Comparison of ENCODE assay signal across 22 cellular contexts in genomic region chr1:207315435-207315834, GRCh38. TPM values are rescaled to one million over a fixed set of nuclear protein-coding genes. Genes with fewer than 3 reads are reported as not detected.
DNase-seq lines count a peak whose midpoint lies in the region; ATAC-seq, FAIRE-seq and TF ChIP-seq lines count a peak whose summit lies in the region.
"Had no signal": no experiment of that assay in that cellular context is flagged by ENCODE, and none has a peak within 500 bp of the region (broad histone marks: within the 10 kb centered on the region; RNA-seq: fewer than 3 reads in every experiment).

No MANE protein-coding gene starts in this region.

- H3K4me1 Mint-ChIP-seq in MCF 10A (ENCODE audit: insufficient read depth, unreplicated experiment), result peaks cover 26% of the 10 kb centered on the region

- intact Hi-C loops in HepG2 (cut with micrococcal nuclease; ENCODE audit: unreplicated experiment), result no loop called here
- intact Hi-C loops in right lobe of liver (cut with DNase I), result no loop called here
- intact Hi-C loops in GM12878 (cut with micrococcal nuclease; ENCODE audit: unreplicated experiment), result no loop called here
- intact Hi-C loops in mucosa of descending colon (cut with DNase I, micrococcal nuclease), result no loop called here
- intact Hi-C loops in MCF 10A (cut with micrococcal nuclease), result no loop called here

- TF ChIP-seq RAD21 in HepG2 (CRISPR knock-in tag; IDR thresholded peaks at IDR 0.05), result no peak
- TF ChIP-seq RAD21 in GM12878 (IDR thresholded peaks at IDR 0.05; ENCODE audit: insufficient read depth, low read depth, low read length), result no peak

- no peak for FAIRE-seq in HepG2 (lab: Jason Lieb, UNC)
- FAIRE-seq in GM12878 (lab: Jason Lieb, UNC), result no peak
- FAIRE-seq: RCC 7860 had no signal

- no peak overlapping the region for H4K91ac ChIP-seq in neuronal stem cell (ENCODE audit: low read depth, low read length, poor library complexity)

- TF ChIP-seq EP300 in HepG2 (IDR thresholded peaks at IDR 0.05; ENCODE audit: low read depth in 2 of 2, low read length in 2 of 2), result no peak
- TF ChIP-seq EP300 in HepG2 (CRISPR knock-in tag; IDR thresholded peaks at IDR 0.05; ENCODE audit: borderline replicate concordance), result no peak
- TF ChIP-seq EP300 in GM12878 (IDR thresholded peaks at IDR 0.05; ENCODE audit: borderline replicate concordance in 1 of 2, control insufficient read depth in 1 of 2, low read depth in 2 of 2, low read length in 2 of 2), result no peak

- no peak overlapping the region for H3K27ac Mint-ChIP-seq in MCF 10A (ENCODE audit: low read depth, unreplicated experiment)
- H3K27ac Mint-ChIP-seq: HFFc6 had no signal

- H3K27me3 ChIP-seq in HepG2 (ENCODE audit: control insufficient read depth in 1 of 2, insufficient read depth in 2 of 2, low read length in 2 of 2), result no peaks in the 10 kb centered on the region; a peak in 1 of 5 replicates
- H3K27me3 ChIP-seq in right lobe of liver, result no peaks in the 10 kb centered on the region
- no peaks in the 10 kb centered on the region for H3K27me3 ChIP-seq in GM12878 (replicated peaks in 1 of 2; ENCODE audit: control insufficient read depth in 2 of 2, insufficient read depth in 2 of 2, low read length in 1 of 2)
- peaks cover 0 to 21% (median 0%) of the 10 kb centered on the region in 3 experiments for H3K27me3 ChIP-seq in neuronal stem cell (ENCODE audit: control insufficient read depth in 3 of 3, insufficient read depth in 3 of 3, low read depth in 1 of 3, low read length in 3 of 3)
- H3K27me3 ChIP-seq: SJCRH30 had no signal

- H3K4ac ChIP-seq in neuronal stem cell (ENCODE audit: low read length), result peak overlapping the region; percentile 60

- H2AFZ ChIP-seq in HepG2 (ENCODE audit: low read length) (no peak overlapping the region), GM12878 (ENCODE audit: control insufficient read depth, low read depth, low read length) (no peak overlapping the region), neuronal stem cell (ENCODE audit: low read length) (no peak overlapping the region)

- H3K9ac ChIP-seq in HepG2 (ENCODE audit: insufficient read depth, low read depth, low read length) (no peak overlapping the region), GM12878 (ENCODE audit: control insufficient read depth, insufficient read depth, low read length) (no peak overlapping the region), neuronal stem cell (ENCODE audit: low read depth, low read length, poor library complexity) (peak overlapping the region; percentile 68)
- H3K9ac ChIP-seq: KMS-11 had no signal

- BruUV-seq in HepG2 (replicated peaks; lab: Mats Ljungman, UMichigan) (no TSS peak), GM12878 (replicated peaks; lab: Mats Ljungman, UMichigan) (no TSS peak), MCF 10A (replicated peaks; lab: Mats Ljungman, UMichigan) (no TSS peak)

- H2BK120ac ChIP-seq in neuronal stem cell (ENCODE audit: low read depth, low read length), result no peak overlapping the region

- H3K79me2 ChIP-seq in HepG2 (ENCODE audit: insufficient read depth, low read length) (no peaks in the 10 kb centered on the region), GM12878 (ENCODE audit: control insufficient read depth, insufficient read depth, low read length) (no peaks in the 10 kb centered on the region)

- H3K23ac ChIP-seq in neuronal stem cell (ENCODE audit: low read depth, low read length, poor library complexity), result peak overlapping the region; percentile 68

- no peaks in the 10 kb centered on the region for H3K9me3 ChIP-seq in HepG2 (ENCODE audit: low read length)
- no peaks in the 10 kb centered on the region for H3K9me3 ChIP-seq in right lobe of liver
- no peaks in the 10 kb centered on the region for H3K9me3 ChIP-seq in GM12878 (replicated peaks; ENCODE audit: control insufficient read depth, insufficient read depth, low read length)
- peaks cover 0 to 2% of the 10 kb centered on the region in 2 donors for H3K9me3 ChIP-seq in neuronal stem cell (replicated peaks in 1 of 2; ENCODE audit: control insufficient read depth in 2 of 2, insufficient read depth in 1 of 2, low read depth in 1 of 2, low read length in 2 of 2)
- no peaks in the 10 kb centered on the region for H3K9me3 ChIP-seq in mucosa of descending colon
- H3K9me3 ChIP-seq: SJCRH30 had no signal

- no peaks in the 10 kb centered on the region for H3K4me1 ChIP-seq in HepG2 (ENCODE audit: insufficient read depth, low read length)
- no peaks in the 10 kb centered on the region for H3K4me1 ChIP-seq in right lobe of liver
- H3K4me1 ChIP-seq in GM12878 (ENCODE audit: control insufficient read depth, insufficient read depth, low read length), result no peaks in the 10 kb centered on the region
- no peaks in the 10 kb centered on the region for H3K4me1 ChIP-seq in neuronal stem cell (ENCODE audit: control insufficient read depth in 2 of 2, insufficient read depth in 1 of 2, low read depth in 1 of 2, low read length in 2 of 2)
- peaks cover 4% of the 10 kb centered on the region for H3K4me1 ChIP-seq in mucosa of descending colon (ENCODE audit: low read depth)

- H2BK5ac ChIP-seq in neuronal stem cell (ENCODE audit: low read length), result no peak overlapping the region

- no peak overlapping the region for H2BK15ac ChIP-seq in neuronal stem cell (ENCODE audit: low read length)

- H3K4me2 ChIP-seq in HepG2 (ENCODE audit: low read depth, low read length) (no peak overlapping the region), GM12878 (ENCODE audit: control insufficient read depth, insufficient read depth) (no peak overlapping the region), neuronal stem cell (ENCODE audit: insufficient read depth, low read length, poor library complexity, severe bottlenecking) (no peak overlapping the region)
- H3K4me2 ChIP-seq: KMS-11 had no signal

- no peak for ATAC-seq in HepG2
- ATAC-seq in right lobe of liver, result no peak
- no peak for ATAC-seq in GM12878
- no peak for ATAC-seq in mucosa of descending colon

- CTCF ChIA-PET in HepG2 (lab: Yijun Ruan, JAX; ENCODE audit: low intra/inter-chr PET ratio, low total read pairs) (no interaction called here), GM12878 (lab: Yijun Ruan, JAX) (no interaction called here), MCF 10A (lab: Yijun Ruan, JAX) (interaction anchor here (1.5 to 1.9 kb wide), 2 partner anchors 71 to 89 kb away, joined by 4 to 5 read pairs; no protein-coding TSS in a partner anchor)

- SMC1A ChIA-PET in GM12878 (lab: Charles Lee; ENCODE audit: uncharacterized antibody, unreplicated experiment), result no interaction called here

- H4K20me1 ChIP-seq in HepG2 (ENCODE audit: insufficient read depth, low read length) (no peaks in the 10 kb centered on the region), GM12878 (ENCODE audit: control insufficient read depth, insufficient read depth) (no peaks in the 10 kb centered on the region)

- TF ChIP-seq CTCF in HepG2 (CRISPR knock-in tag; IDR thresholded peaks at IDR 0.05), result no peak
- TF ChIP-seq CTCF in right lobe of liver (IDR thresholded peaks at IDR 0.05), result no peak
- TF ChIP-seq CTCF in GM12878 (IDR thresholded peaks at IDR 0.05 in 2 of 3, conservative IDR thresholded peaks at IDR 0.05 in 1 of 3; ENCODE audit: control insufficient read depth in 2 of 3, extremely low read depth in 1 of 3, insufficient read depth in 1 of 3, low read depth in 3 of 3, low read length in 3 of 3), result no peak
- no peak for TF ChIP-seq CTCF in mucosa of descending colon (IDR thresholded peaks at IDR 0.05)
- no peak for TF ChIP-seq CTCF in MCF 10A (IDR thresholded peaks at IDR 0.05; ENCODE audit: unreplicated experiment)

- H3K27ac ChIP-seq in HepG2 (ENCODE audit: extremely low read length, insufficient read depth, low read length) (no peak overlapping the region), right lobe of liver (no peak overlapping the region), GM12878 (ENCODE audit: control insufficient read depth, insufficient read depth) (no peak overlapping the region), neuronal stem cell (replicated peaks; ENCODE audit: low read length) (no peak overlapping the region)
- H3K27ac ChIP-seq: KMS-11, SJCRH30 had no signal

- no peaks in the 10 kb centered on the region for H3K9me3 Mint-ChIP-seq in MCF 10A (ENCODE audit: unreplicated experiment)
- H3K9me3 Mint-ChIP-seq: HFFc6 had no signal

- H3K4me3 ChIP-seq in HepG2 (replicated peaks in 1 of 3; ENCODE audit: insufficient read depth in 1 of 3, low read depth in 2 of 3, low read length in 3 of 3) (no peak overlapping the region), right lobe of liver (no peak overlapping the region), GM12878 (no peak overlapping the region), neuronal stem cell (ENCODE audit: low read length in 2 of 2) (peak overlapping the region in 1 of 2 donors; percentile 12), mucosa of descending colon (no peak overlapping the region)
- H3K4me3 ChIP-seq: SJCRH30 had no signal

- H2AK5ac ChIP-seq in neuronal stem cell (ENCODE audit: low read depth, low read length), result no peak overlapping the region

- no peak for TF ChIP-seq POLR2A in HepG2 (IDR thresholded peaks at IDR 0.05; ENCODE audit: insufficient read depth in 1 of 2, low read depth in 2 of 2, low read length in 2 of 2)
- TF ChIP-seq POLR2A in right lobe of liver (IDR thresholded peaks at IDR 0.05), result no peak
- no peak for TF ChIP-seq POLR2A in GM12878 (IDR thresholded peaks at IDR 0.05; ENCODE audit: low read depth, low read length)

- POLR2A ChIA-PET in HepG2 (lab: Yijun Ruan, JAX) (no interaction called here), GM12878 (lab: Charles Lee) (no interaction called here), MCF 10A (lab: Yijun Ruan, JAX) (interaction anchor here (0.8 to 1.9 kb wide), 5 partner anchors 11 to 284 kb away, joined by 3 to 9 read pairs (median 4); no protein-coding TSS in a partner anchor)

- RAD21 ChIA-PET in GM12878 (lab: Charles Lee; ENCODE audit: unreplicated experiment), result no interaction called here

- H3K36me3 ChIP-seq in HepG2 (replicated peaks in 1 of 2; ENCODE audit: control insufficient read depth in 1 of 2, insufficient read depth in 2 of 2, low read length in 2 of 2) (no peaks in the 10 kb centered on the region), right lobe of liver (no peaks in the 10 kb centered on the region), GM12878 (ENCODE audit: control insufficient read depth in 2 of 2, insufficient read depth in 2 of 2, low read length in 1 of 2) (no peaks in the 10 kb centered on the region), neuronal stem cell (replicated peaks in 1 of 2; ENCODE audit: control insufficient read depth in 2 of 2, insufficient read depth in 2 of 2, low read length in 2 of 2) (no peaks in the 10 kb centered on the region), mucosa of descending colon (ENCODE audit: low read depth) (no peaks in the 10 kb centered on the region)
- H3K36me3 ChIP-seq: SJCRH30 had no signal

- H3K36me3 Mint-ChIP-seq in MCF 10A (ENCODE audit: insufficient read depth, unreplicated experiment), result no peaks in the 10 kb centered on the region

- peak overlapping the region; percentile 100 for H4K8ac ChIP-seq in neuronal stem cell (ENCODE audit: low read depth, low read length)

- no peaks in the 10 kb centered on the region for H3K27me3 Mint-ChIP-seq in MCF 10A (ENCODE audit: insufficient read depth, unreplicated experiment)

- 78% methylated on average over 3 of the region's 3 CpGs for WGBS in HepG2 (ENCODE audit: low lambda C conversion rate)
- WGBS in right lobe of liver (ENCODE audit: insufficient coverage, low coverage, low lambda C conversion rate, missing lambda C conversion rate), result 95% methylated on average over 3 of the region's 3 CpGs
- 76% methylated on average over 3 of the region's 3 CpGs for WGBS in GM12878 (ENCODE audit: insufficient coverage, insufficient replicate concordance, low lambda C conversion rate, missing lambda C conversion rate)
- no CpG with 5 or more reads among the region's 3 CpGs for WGBS in neuronal stem cell (ENCODE audit: extremely low coverage in 2 of 2, insufficient read length in 2 of 2, insufficient replicate concordance in 1 of 2), 2 donors

- no peak overlapping the region for H3K4me3 Mint-ChIP-seq in MCF 10A (ENCODE audit: unreplicated experiment)
- H3K4me3 Mint-ChIP-seq: HFFc6 had no signal

- no peak overlapping the region for H2BK12ac ChIP-seq in neuronal stem cell (ENCODE audit: low read length)

- H3K79me1 ChIP-seq in neuronal stem cell (ENCODE audit: low read depth, low read length), result peaks cover 1% of the 10 kb centered on the region

- no peak overlapping the region for H3K18ac ChIP-seq in neuronal stem cell (ENCODE audit: low read length)

- no peak overlapping the region for H3K14ac ChIP-seq in neuronal stem cell (ENCODE audit: low read length)

- in situ Hi-C loops in HepG2 (cut with HindIII; ENCODE audit: extremely low pct_ligation_motif_present, low pct_unique_long_range_greater_than_20kb), result no loop called here
- in situ Hi-C loops in GM12878 (cut with MboI), result no loop called here

- no peak for DNase-seq in HepG2 (ENCODE audit: low spot score)
- no peak for DNase-seq in right lobe of liver
- no peak for DNase-seq in GM12878 (ENCODE audit: low read depth, low spot score)
- DNase-seq in neuronal stem cell (ENCODE audit: low spot score), result no peak
- DNase-seq in AG20443 (ENCODE audit: low spot score), result no peak
- DNase-seq in activated CD4-positive, CD25-positive, alpha-beta regulatory T cell (lab: John Stamatoyannopoulos, UW), result no peak
- DNase-seq in mucosa of descending colon, result no peak
- DNase-seq in MCF 10A (ENCODE audit: unreplicated experiment), result no peak
- DNase-seq: AML-193, DMS 273 treated with DMSO at 0.1 percent for 48 hours, DND-41, H7, HFFc6, NCI-H1105 treated with DMSO at 0.1 percent for 48 hours, NCI-H1694, NCI-H2081, NCI-H2171, NCI-H345, NCI-H524 treated with DMSO at 0.1 percent for 48 hours, SJCRH30 had no signal

RNA-seq across cellular contexts. Expression of gene CD55, which starts 6.0 kb away (rescaled TPM):
- 2.7 and 6.0 TPM in 2 replicates for total RNA-seq in HepG2 (2016; rRNA removed; fragmentation: Illumina TruSeq; extraction: Trizol)
- 0.79 and 0.91 TPM in 2 replicates for total RNA-seq in HepG2 (2016; cell fraction: cytosol; rRNA removed; fragmentation: Illumina TruSeq; extraction: Trizol; ENCODE audit: low read depth)
- 2.9 and 6.1 TPM in 2 replicates for total RNA-seq in HepG2 (2016; cell fraction: insoluble cytoplasmic fraction; rRNA removed; fragmentation: Illumina TruSeq; extraction: Trizol)
- total RNA-seq in HepG2 (2016; cell fraction: membrane; rRNA removed; fragmentation: Illumina TruSeq; extraction: Trizol), result 1.9 TPM in 2 replicates
- 7.4 and 8.5 TPM in 2 replicates for total RNA-seq in HepG2 (2016; cell fraction: nucleus; rRNA removed; fragmentation: Illumina TruSeq; extraction: Trizol)
- 48.7 and 56.0 TPM in 2 replicates for polyA plus RNA-seq in HepG2 (2011; rRNA removed)
- polyA plus RNA-seq in HepG2 (2011; cell fraction: cytosol; rRNA removed), result 28.9 and 51.0 TPM in 2 replicates
- 11.6 and 15.8 TPM in 2 replicates for polyA plus RNA-seq in HepG2 (2011; cell fraction: nucleus; rRNA removed)
- 36.4 and 48.7 TPM in 2 replicates for polyA plus RNA-seq in HepG2 (2012)
- 1.5 and 1.8 TPM in 2 replicates for polyA plus RNA-seq in HepG2 (2016; cell fraction: cytosol; fragmentation: Illumina TruSeq; extraction: Trizol; ENCODE audit: low read depth)
- polyA plus RNA-seq in HepG2 (2016; cell fraction: insoluble cytoplasmic fraction; fragmentation: Illumina TruSeq; extraction: Trizol; ENCODE audit: low read depth), result 4.6 and 4.8 TPM in 2 replicates
- 2.2 and 2.3 TPM in 2 replicates for polyA plus RNA-seq in HepG2 (2016; cell fraction: membrane; fragmentation: Illumina TruSeq; extraction: Trizol; ENCODE audit: low read depth)
- 11.4 and 16.1 TPM in 2 replicates for polyA plus RNA-seq in HepG2 (2016; cell fraction: nucleus; fragmentation: Illumina TruSeq; extraction: Trizol; ENCODE audit: insufficient read depth, low read depth)
- polyA minus RNA-seq in HepG2 (2011; rRNA and poly(A)+ RNA removed; ENCODE audit: low replicate concordance), result 17.0 and 617 TPM in 2 replicates
- 24.7 and 25.8 TPM in 2 replicates for polyA minus RNA-seq in HepG2 (2011; cell fraction: cytosol; rRNA and poly(A)+ RNA removed)
- polyA minus RNA-seq in HepG2 (2011; cell fraction: nucleus; rRNA and poly(A)+ RNA removed), result 42.5 and 44.9 TPM in 2 replicates
- 10 to 100 TPM; 10.5 to 23.3 (median 16.4) TPM for total RNA-seq in right lobe of liver
- total RNA-seq in GM12878 (2013; cell fraction: nucleolus; rRNA removed), result 205 and 212 TPM in 2 replicates
- total RNA-seq in GM12878 (2014; rRNA removed), result 15.7 and 21.1 TPM in 2 replicates
- total RNA-seq in GM12878 (2014; rRNA removed; fragmentation: Illumina TruSeq; extraction: Trizol), result 19.3 and 19.9 TPM in 2 replicates
- 14.5 and 19.2 TPM in 2 replicates for total RNA-seq in GM12878 (2021)
- polyA plus RNA-seq in GM12878 (2011; ENCODE audit: low read depth), result 9.2 TPM
- polyA plus RNA-seq in GM12878 (2011; rRNA removed), result 46.5 and 56.3 TPM in 2 replicates
- 16.5 and 25.0 TPM in 2 replicates for polyA plus RNA-seq in GM12878 (2011; cell fraction: cytosol; rRNA removed)
- polyA plus RNA-seq in GM12878 (2011; cell fraction: nucleus; rRNA removed), result 14.5 and 22.6 TPM in 2 replicates
- 19.0 and 23.8 TPM in 2 replicates for polyA plus RNA-seq in GM12878 (2012)
- polyA plus RNA-seq in GM12878 (2014; fragmentation: Illumina TruSeq; extraction: Trizol), result 19.8 and 28.7 TPM in 2 replicates
- polyA plus RNA-seq in GM12878 (2014; fragmentation: Nextera tagmentation; extraction: Ambion mirVana), result 1 to 10 TPM; 5.2 to 6.0 TPM
- 16.0 and 17.6 TPM in 2 replicates for polyA plus RNA-seq in GM12878 (2014; rRNA removed)
- 10 to 100 TPM; 12.3 to 14.2 TPM for polyA plus RNA-seq in GM12878 (2016; fragmentation: Nextera tagmentation; extraction: Ambion mirVana)
- polyA minus RNA-seq in GM12878 (2011; rRNA and poly(A)+ RNA removed), result 19.8 and 28.5 TPM in 2 replicates
- polyA minus RNA-seq in GM12878 (2011; cell fraction: cytosol; rRNA and poly(A)+ RNA removed), result 16.7 and 19.1 TPM in 2 replicates
- polyA minus RNA-seq in GM12878 (2011; cell fraction: nucleus; rRNA and poly(A)+ RNA removed), result 26.5 and 41.1 TPM in 2 replicates
- polyA plus RNA-seq in neuronal stem cell (2013, experiment 1 of 2), result 7.2 TPM
- polyA plus RNA-seq in neuronal stem cell (2013, experiment 2 of 2), result 6.9 TPM
- total RNA-seq in mucosa of descending colon, result 10 to 100 TPM; 40.1 to 53.0 (median 50.8) TPM
- 159 and 213 TPM in 2 replicates for total RNA-seq in MCF 10A (2022)

Comparison
In these comparisons a context has a peak if more than half of its experiments do, and no peak if none do; other contexts are left out.
1. Of the 75 proteins assayed by ChIP-seq in both HepG2 and GM12878: peak only in HepG2: none; only in GM12878: BCL3; in both: none; in neither: 74.